8 cellular contexts compared by ENCODE assay signal in genomic region chr17:731943-732787, GRCh38. TPM values are rescaled to one million over a fixed set of nuclear protein-coding genes. Genes with fewer than 3 reads are reported as not detected.
A peak's percentile ranks its signal among the peaks of the same experiment; 100 is the strongest.
DNase-seq lines count a peak whose midpoint lies in the region; ATAC-seq and TF ChIP-seq lines count a peak whose summit lies in the region.

TLCD3A (plus strand) TSS chr17:732596; CDS start chr17:732648, 52 bp downstream.

- no peaks in the 10 kb centered on the region for H3K36me3 ChIP-seq in BE2C
- peaks cover 29% of the 10 kb centered on the region for H3K36me3 ChIP-seq in HUES48 (ENCODE audit: control insufficient read depth, insufficient read depth, low read length)
- H3K36me3 ChIP-seq in breast epithelium, result no peaks in the 10 kb centered on the region
- peaks cover 8% of the 10 kb centered on the region for H3K36me3 ChIP-seq in iPS-18a (ENCODE audit: control insufficient read depth, low read depth, low read length)
- H3K36me3 ChIP-seq in sigmoid colon, result no peaks in the 10 kb centered on the region

- H3K27ac ChIP-seq in HUES48 (ENCODE audit: low read depth, low read length) (peak within 1 kb of the TSS; percentile 66), breast epithelium (peak within 1 kb of the TSS; percentile 67 to 85), iPS-18a (ENCODE audit: low read length) (no peak within 1 kb of the TSS), sigmoid colon (peak within 1 kb of the TSS; percentile 85 to 91 (median 87))

- TF ChIP-seq CTCF in BE2C (IDR thresholded peaks at IDR 0.05; ENCODE audit: low read depth, low read length), result no peak
- no peak for TF ChIP-seq CTCF in breast epithelium (IDR thresholded peaks at IDR 0.05)
- no peak for TF ChIP-seq CTCF in sigmoid colon (IDR thresholded peaks at IDR 0.05)

- H3K9me3 ChIP-seq in BE2C (no peaks in the 10 kb centered on the region), HUES48 (ENCODE audit: control insufficient read depth, insufficient read depth, low read length) (no peaks in the 10 kb centered on the region), breast epithelium (no peaks in the 10 kb centered on the region), iPS-18a (ENCODE audit: control insufficient read depth, low read depth, low read length) (no peaks in the 10 kb centered on the region), sigmoid colon (no peaks in the 10 kb centered on the region)

- H3K9ac ChIP-seq in HUES48 (ENCODE audit: low read depth, low read length), result peak within 1 kb of the TSS; percentile 78
- peak within 1 kb of the TSS; percentile 77 for H3K9ac ChIP-seq in iPS-18a (ENCODE audit: low read length)

- H3K27me3 ChIP-seq in BE2C (no peaks in the 10 kb centered on the region), HUES48 (ENCODE audit: control insufficient read depth, insufficient read depth, low read length) (no peaks in the 10 kb centered on the region), breast epithelium (no peaks in the 10 kb centered on the region), iPS-18a (ENCODE audit: control insufficient read depth, insufficient read depth, low read length) (peaks cover 18% of the 10 kb centered on the region), sigmoid colon (no peaks in the 10 kb centered on the region)

- 1% methylated on average over 121 of the region's 121 CpGs for WGBS in sigmoid colon, 2 donors

- TF ChIP-seq POLR2A in breast epithelium (IDR thresholded peaks at IDR 0.05), result no peak
- TF ChIP-seq POLR2A in sigmoid colon (IDR thresholded peaks at IDR 0.05), result no peak

- DNase-seq in BE2C (peak; percentile 67), GM19238 (ENCODE audit: insufficient read length, low spot score) (peak; percentile 79), T-helper 9 cell (peak; percentile 46), breast epithelium (ENCODE audit: low spot score in 2 of 2) (no peak), sigmoid colon (peak; percentile 87)

- no peak for TF ChIP-seq EP300 in sigmoid colon (IDR thresholded peaks at IDR 0.05)

- ATAC-seq in GM18517 (IDR thresholded peaks at IDR 0.05; ENCODE audit: unreplicated experiment), result no peak

- H3K4me3 ChIP-seq in BE2C (ENCODE audit: low read depth, low read length) (peak within 1 kb of the TSS; percentile 62), HUES48 (ENCODE audit: low read depth, low read length) (peak within 1 kb of the TSS; percentile 74), breast epithelium (peak within 1 kb of the TSS; percentile 74 to 86 (median 75)), iPS-18a (ENCODE audit: low read length) (peak within 1 kb of the TSS; percentile 90), sigmoid colon (peak within 1 kb of the TSS; percentile 69 to 89 (median 80))

- H3K4me1 ChIP-seq in BE2C (no peaks in the 10 kb centered on the region), HUES48 (ENCODE audit: control insufficient read depth, insufficient read depth, low read length) (no peaks in the 10 kb centered on the region; the same call in 1 of the 2 replicates), breast epithelium (peaks cover 0 to 10% of the 10 kb centered on the region in 2 donors), iPS-18a (ENCODE audit: control insufficient read depth, low read depth, low read length) (peaks cover 9% of the 10 kb centered on the region), sigmoid colon (peaks cover 0 to 27% (median 19%) of the 10 kb centered on the region in 4 donors)

- intact Hi-C loops in breast epithelium (cut with DNase I; ENCODE audit: low total_unique reads) (no loop called here), sigmoid colon (cut with DNase I) (no loop called here)

RNA-seq across cellular contexts. Expression of gene TLCD3A, which starts in this region (rescaled TPM):
- polyA plus RNA-seq in BE2C (2012; ENCODE audit: insufficient read depth, insufficient read length, low read depth), result 8.8 TPM
- total RNA-seq in breast epithelium (1 to 10 TPM; 5.0 to 5.9 (median 5.6) TPM), sigmoid colon (1 to 10 TPM; 2.6 to 9.4 (median 3.5) TPM)
- 10 to 100 TPM in 1 of 3 donors, 1 to 10 TPM in 2; 1.8 to 10.3 (median 4.8) TPM for polyA plus RNA-seq in sigmoid colon

Comparison
In these comparisons a context has a peak if more than half of its experiments do, and no peak if none do; other contexts are left out.
1. DNase-seq: peak in BE2C (single experiment), GM19238 (single experiment), T-helper 9 cell (single experiment) and sigmoid colon (single experiment); none in breast epithelium (0 of 2).
2. Peak in every context shown above with its lines, with median percentiles within 50 percentile points of each other: H3K4me3 ChIP-seq.